8 cellular contexts compared by ENCODE assay signal in genomic region chr7:151432658-151433521, GRCh38. TPM values are rescaled to one million over a fixed set of nuclear protein-coding genes. Genes with fewer than 3 reads are reported as not detected.
DNase-seq lines count a peak whose midpoint lies in the region; ATAC-seq and TF ChIP-seq lines count a peak whose summit lies in the region.

No MANE protein-coding gene starts in this region.

- H3K4me3 Mint-ChIP-seq in chondrocyte (ENCODE audit: unreplicated experiment) = no peak overlapping the region

- TF ChIP-seq CTCF in chondrocyte (IDR thresholded peaks at IDR 0.05) = no peak

- H3K36me3 Mint-ChIP-seq in chondrocyte (ENCODE audit: low read depth) = no peaks in the 10 kb centered on the region

- peak; percentile 77 for ATAC-seq in HG03520 (IDR thresholded peaks at IDR 0.05; ENCODE audit: unreplicated experiment)

- DNase-seq in activated CD4-positive, alpha-beta T cell treated with anti-CD3 and anti-CD28 coated beads for 24 hours (ENCODE audit: low read depth in 2 of 2) = peak; percentile 34 to 35
- no peak for DNase-seq in activated CD4-positive, alpha-beta T cell treated with anti-CD3 and anti-CD28 coated beads, Interleukin-2, amount 50 U/mL, for 4 hours
- DNase-seq in activated naive CD4-positive, alpha-beta T cell treated with Interleukin-2 at 50 U/mL for 16 hours = peak; percentile 68
- DNase-seq in stimulated activated CD8-positive, alpha-beta memory T cell treated with anti-CD3 and anti-CD28 coated beads, Interleukin-15, amount 100 ng/mL, for 1 hour (ENCODE audit: low read depth) = peak; percentile 10
- DNase-seq in NCI-H2081 treated with DMSO at 0.1 percent for 48 hours (lab: John Stamatoyannopoulos, UW) (no peak), chondrocyte (ENCODE audit: low spot score) (no peak), NCI-H69 (lab: John Stamatoyannopoulos, UW) (no peak)

- peaks cover 28% of the 10 kb centered on the region for H3K4me1 Mint-ChIP-seq in chondrocyte (ENCODE audit: low read depth)

- no peaks in the 10 kb centered on the region for H3K9me3 Mint-ChIP-seq in chondrocyte (ENCODE audit: low read depth)

- H3K27ac Mint-ChIP-seq in chondrocyte (ENCODE audit: unreplicated experiment) = no peak overlapping the region

- no peaks in the 10 kb centered on the region for H3K27me3 Mint-ChIP-seq in chondrocyte (ENCODE audit: low read depth)

RNA-seq across cellular contexts. Expression of gene CRYGN, which starts 7.1 kb away (rescaled TPM):
- not detected in 3 replicates for total RNA-seq in chondrocyte

RNA-seq across cellular contexts. Expression of gene WDR86, which starts 23.1 kb away (rescaled TPM):
- total RNA-seq in chondrocyte = not detected in 3 replicates

Comparison
In these comparisons a context has a peak if more than half of its experiments do, and no peak if none do; other contexts are left out.
1. DNase-seq: peak in activated CD4-positive, alpha-beta T cell treated with anti-CD3 and anti-CD28 coated beads for 24 hours (2 of 2), activated naive CD4-positive, alpha-beta T cell treated with Interleukin-2 at 50 U/mL for 16 hours (single experiment) and stimulated activated CD8-positive, alpha-beta memory T cell treated with anti-CD3 and anti-CD28 coated beads, Interleukin-15, amount 100 ng/mL, for 1 hour (single experiment); none in activated CD4-positive, alpha-beta T cell treated with anti-CD3 and anti-CD28 coated beads, Interleukin-2, amount 50 U/mL, for 4 hours (0 of 2), NCI-H2081 treated with DMSO at 0.1 percent for 48 hours (single experiment), chondrocyte (single experiment) and NCI-H69 (single experiment).